8 cellular contexts compared by ENCODE assay signal in the genomic region with DNA sequence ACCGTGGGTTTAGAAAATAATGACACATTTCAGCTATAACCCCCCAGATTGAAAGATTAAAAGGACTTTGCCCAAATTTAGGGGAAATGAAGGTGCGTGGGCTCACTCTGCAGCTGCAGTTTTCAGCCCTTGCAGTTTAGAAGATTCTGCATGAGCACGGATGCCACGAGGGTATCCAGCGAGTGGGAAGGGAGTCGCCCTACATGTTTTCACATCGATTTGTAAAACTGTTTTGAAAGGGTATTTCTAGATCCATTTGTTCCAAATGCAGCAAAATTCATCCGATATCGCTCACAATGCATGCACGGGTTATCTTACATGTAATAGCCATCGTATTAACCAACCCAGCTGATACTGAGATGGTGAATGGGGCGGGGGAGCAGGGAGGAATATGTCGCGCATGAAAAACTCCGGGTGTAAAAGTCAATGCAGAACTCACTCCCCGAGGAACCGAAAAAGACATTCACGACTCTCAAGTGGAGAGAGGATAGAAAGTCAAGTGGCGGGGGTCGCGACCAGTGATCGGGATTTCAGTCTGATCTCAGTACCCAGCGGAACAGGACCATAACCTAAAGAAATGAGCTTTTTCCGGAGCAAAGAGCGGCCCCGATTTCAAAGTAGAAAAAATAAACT. TPM values are rescaled to one million over a fixed set of nuclear protein-coding genes. Genes with fewer than 3 reads are reported as not detected.
DNase-seq lines count a peak whose midpoint lies in the region; ATAC-seq and TF ChIP-seq lines count a peak whose summit lies in the region.

No MANE protein-coding gene starts in this region.

- ATAC-seq in HG02678 (IDR thresholded peaks at IDR 0.05; ENCODE audit: unreplicated experiment) (no peak), GM21723 (IDR thresholded peaks at IDR 0.05; ENCODE audit: unreplicated experiment) (no peak), PC-3 (no peak)

- POLR2A ChIA-PET in PC-3 (lab: Charles Lee; ENCODE audit: unreplicated experiment), result no interaction called here

- H3K4me1 ChIP-seq in SJCRH30 (peaks cover 6% of the 10 kb centered on the region), muscle layer of colon (ENCODE audit: insufficient read depth, low read length) (peaks cover 17% of the 10 kb centered on the region), vagina (peaks cover 33% of the 10 kb centered on the region), PC-3 (ENCODE audit: insufficient read depth, low read length) (no peaks in the 10 kb centered on the region)

- CTCF ChIA-PET in PC-3 (lab: Charles Lee), result no interaction called here

- H3K9me3 ChIP-seq in SJCRH30 (replicated peaks), result no peaks in the 10 kb centered on the region
- H3K9me3 ChIP-seq in muscle layer of colon (ENCODE audit: low read length), result no peaks in the 10 kb centered on the region
- no peaks in the 10 kb centered on the region for H3K9me3 ChIP-seq in vagina
- no peaks in the 10 kb centered on the region for H3K9me3 ChIP-seq in PC-3 (ENCODE audit: low read length)

- H3F3A ChIP-seq in PC-3 (ENCODE audit: low read length, unreplicated experiment), result no peaks in the 10 kb centered on the region

- DNase-seq in GM06990 (ENCODE audit: extremely low read depth, insufficient read length), result no peak
- DNase-seq in SJCRH30, result peak in 1 of 2 experiments; percentile 61
- peak; percentile 51 for DNase-seq in central memory CD4-positive, alpha-beta T cell
- DNase-seq in vagina (ENCODE audit: extremely low spot score in 2 of 2), result peak in 1 of 2 donors; percentile 81
- DNase-seq in PC-3, result no peak

- no peaks in the 10 kb centered on the region for H3K36me3 ChIP-seq in GM06990 (ENCODE audit: control insufficient read depth, insufficient read depth, low read length)
- H3K36me3 ChIP-seq in SJCRH30, result no peaks in the 10 kb centered on the region
- no peaks in the 10 kb centered on the region for H3K36me3 ChIP-seq in muscle layer of colon (ENCODE audit: insufficient read depth, low read length)
- no peaks in the 10 kb centered on the region for H3K36me3 ChIP-seq in vagina
- no peaks in the 10 kb centered on the region for H3K36me3 ChIP-seq in PC-3 (ENCODE audit: low read depth, low read length)

- H4K20me1 ChIP-seq in PC-3 (ENCODE audit: low read length), result no peaks in the 10 kb centered on the region

- intact Hi-C loops in vagina (cut with DNase I) (no loop called here), PC-3 (cut with micrococcal nuclease) (no loop called here)

- H3K27ac ChIP-seq in SJCRH30 (peak overlapping the region; percentile 77), muscle layer of colon (ENCODE audit: low read depth, low read length) (peak overlapping the region; percentile 77), vagina (peak overlapping the region; percentile 97), PC-3 (ENCODE audit: low read length) (no peak overlapping the region)

- TF ChIP-seq CTCF in GM06990 (IDR thresholded peaks at IDR 0.05; ENCODE audit: insufficient read depth, low read length, poor library complexity, severe bottlenecking) (no peak), vagina (IDR thresholded peaks at IDR 0.05) (no peak), PC-3 (conservative IDR thresholded peaks at IDR 0.05; ENCODE audit: low read depth, low read length) (no peak)

- BruUV-seq in PC-3 (replicated peaks; lab: Mats Ljungman, UMichigan), result no TSS peak

- no peak overlapping the region for H3K4me2 ChIP-seq in PC-3 (ENCODE audit: low read length)

- H2AFZ ChIP-seq in PC-3 (ENCODE audit: low read length), result no peak overlapping the region

- H3K9ac ChIP-seq in muscle layer of colon (ENCODE audit: low read length) (peak overlapping the region; percentile 75), PC-3 (ENCODE audit: low read length) (no peak overlapping the region)

- H3K9me2 ChIP-seq in PC-3 (replicated peaks; ENCODE audit: low read length), result no peaks in the 10 kb centered on the region

- no peak for TF ChIP-seq POLR2A in vagina (IDR thresholded peaks at IDR 0.05)

- peak overlapping the region; percentile 66 for H3K4me3 ChIP-seq in GM06990 (replicated peaks; ENCODE audit: low read depth, low read length)
- H3K4me3 ChIP-seq in SJCRH30, result peak overlapping the region; percentile 93
- peak overlapping the region; percentile 72 to 87 for H3K4me3 ChIP-seq in muscle layer of colon (ENCODE audit: low read depth in 1 of 2, low read length in 2 of 2)
- peak overlapping the region; percentile 50 to 80 for H3K4me3 ChIP-seq in vagina
- H3K4me3 ChIP-seq in PC-3 (ENCODE audit: low read length), result no peak overlapping the region

- no peaks in the 10 kb centered on the region for H3K27me3 ChIP-seq in GM06990 (replicated peaks; ENCODE audit: control insufficient read depth, insufficient read depth, low read length)
- no peaks in the 10 kb centered on the region for H3K27me3 ChIP-seq in SJCRH30
- H3K27me3 ChIP-seq in muscle layer of colon (ENCODE audit: control insufficient read depth in 1 of 2, insufficient read depth in 2 of 2, low read length in 2 of 2), result no peaks in the 10 kb centered on the region
- no peaks in the 10 kb centered on the region for H3K27me3 ChIP-seq in vagina
- H3K27me3 ChIP-seq in PC-3 (ENCODE audit: low read length), result peaks cover 87% of the 10 kb centered on the region

- H3K79me2 ChIP-seq in PC-3 (ENCODE audit: low read length), result no peaks in the 10 kb centered on the region

RNA-seq across cellular contexts. Expression of gene CCND2, which starts 4.9 kb away (rescaled TPM):
- total RNA-seq in SJCRH30 (2014; rRNA removed; shearing (Covaris generic)), result 968 and 987 TPM in 2 replicates
- total RNA-seq in vagina, result 57.5 TPM
- total RNA-seq in PC-3 (2014; rRNA removed), result not detected in 2 replicates

RNA-seq across cellular contexts. Expression of gene TIGAR, which starts 52.3 kb away (rescaled TPM):
- total RNA-seq in SJCRH30 (2014; rRNA removed; shearing (Covaris generic)), result 18.7 and 21.2 TPM in 2 replicates
- total RNA-seq in vagina, result 0.98 TPM
- total RNA-seq in PC-3 (2014; rRNA removed), result 3.7 and 4.6 TPM in 2 replicates

Comparison
In these comparisons a context has a peak if more than half of its experiments do, and no peak if none do; other contexts are left out.
1. RNA of gene CCND2, which starts 4.9 kb away (total RNA-seq): 968 to 987 TPM in SJCRH30 and 57.5 TPM in vagina (single experiment); not detected in PC-3; every median in the first group is over 10 times any median in the second.